16 cellular contexts compared by ENCODE assay signal in the genomic region with DNA sequence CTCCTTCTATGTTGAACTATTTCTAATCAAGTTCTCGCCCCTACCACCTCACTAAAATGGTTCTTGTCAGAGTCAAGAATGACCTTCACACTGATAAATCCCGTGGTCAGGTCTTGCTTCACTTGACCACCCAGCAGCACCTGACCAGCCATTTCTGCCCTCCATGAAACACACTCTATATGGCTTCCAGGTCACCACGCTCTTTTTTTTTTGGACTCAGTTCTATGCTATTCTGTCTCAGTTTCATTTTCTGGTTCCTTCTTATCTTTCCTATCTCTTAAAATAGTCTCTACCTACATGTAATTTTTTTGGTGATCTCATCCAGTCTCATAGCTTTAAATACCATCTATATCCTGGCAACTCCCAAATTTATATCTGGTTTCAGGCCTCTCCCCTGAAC.
A peak's percentile ranks its signal among the peaks of the same experiment; 100 is the strongest.
DNase-seq lines count a peak whose midpoint lies in the region; ATAC-seq, FAIRE-seq and TF ChIP-seq lines count a peak whose summit lies in the region.
"Had no signal": no experiment of that assay in that cellular context is flagged by ENCODE, and none has a peak within 500 bp of the region (broad histone marks: within the 10 kb centered on the region; RNA-seq: fewer than 3 reads in every experiment).

No MANE protein-coding gene starts in this region.

- peak; percentile 53 for ATAC-seq in GM21381 (IDR thresholded peaks at IDR 0.05; ENCODE audit: unreplicated experiment)
- ATAC-seq in HG03045 (IDR thresholded peaks at IDR 0.05; ENCODE audit: unreplicated experiment), result peak; percentile 51

- H2AFZ ChIP-seq in OCI-LY3 (ENCODE audit: low read depth, low read length), result no peak overlapping the region

- no peak overlapping the region for H3K27ac ChIP-seq in OCI-LY3 (ENCODE audit: low read length)
- H3K27ac ChIP-seq: esophagus muscularis mucosa, HL-60 had no signal

- H3K4me1 ChIP-seq in OCI-LY3 (ENCODE audit: low read length), result peaks cover 21% of the 10 kb centered on the region

- peak; percentile 78 for FAIRE-seq in GM18507 (lab: Jason Lieb, UNC)
- FAIRE-seq: bronchial epithelial cell had no signal

- no peak for TF ChIP-seq CTCF in OCI-LY3 (IDR thresholded peaks at IDR 0.05; ENCODE audit: low read depth, low read length)

- H3K36me3 ChIP-seq in OCI-LY3 (replicated peaks; ENCODE audit: low read depth, low read length), result no peaks in the 10 kb centered on the region

- DNase-seq in GM18507 (ENCODE audit: extremely low spot score, insufficient read length, low read depth) (no peak), NCI-H69 (lab: John Stamatoyannopoulos, UW) (no peak), NCI-H2081 treated with DMSO at 0.1 percent for 48 hours (lab: John Stamatoyannopoulos, UW) (no peak), ACHN (no peak)
- no peak for DNase-seq in activated CD8-positive, alpha-beta memory T cell treated with anti-CD3 and anti-CD28 coated beads for 24 hours
- DNase-seq: activated T-cell treated with anti-CD3 and anti-CD28 coated beads, Interleukin-2, amount 50 U/mL, for 24 hours; immature natural killer cell; NCI-H1092 treated with DMSO at 0.1 percent for 48 hours; OCI-M1; stimulated activated CD4-positive, alpha-beta T cell treated with anti-CD3 and anti-CD28 coated beads, Interleukin-4, amount 100 ng/mL, for 1 hour had no signal

- H3K9me3 ChIP-seq in OCI-LY3 (ENCODE audit: insufficient read depth, low read length), result no peaks in the 10 kb centered on the region
- H3K9me3 ChIP-seq: esophagus muscularis mucosa had no signal

- H3K9ac ChIP-seq in OCI-LY3 (ENCODE audit: low read length), result no peak overlapping the region

- peaks cover 48% of the 10 kb centered on the region for H3K79me2 ChIP-seq in OCI-LY3 (ENCODE audit: low read length)

- no peaks in the 10 kb centered on the region for H3K27me3 ChIP-seq in OCI-LY3 (ENCODE audit: low read depth, low read length)
- H3K27me3 ChIP-seq: esophagus muscularis mucosa had no signal

- in situ Hi-C loops in ACHN (cut with HindIII; ENCODE audit: low pct_ligation_motif_present, low pct_unique_long_range_greater_than_20kb, low sequenced_read_pairs), result no loop called here

- H4K20me1 ChIP-seq in OCI-LY3 (ENCODE audit: insufficient read depth, low read length), result peaks cover 46% of the 10 kb centered on the region

- peak overlapping the region; percentile 48 for H3K4me2 ChIP-seq in OCI-LY3 (ENCODE audit: low read length)

- no peak overlapping the region for H3K4me3 ChIP-seq in OCI-LY3 (ENCODE audit: low read length)
- H3K4me3 ChIP-seq: esophagus muscularis mucosa had no signal
